ENCODE assay signal across 1 cellular context in genomic region chr7:130356760-130357611, GRCh38.
TF ChIP-seq lines count a peak whose summit lies in the region.

No MANE protein-coding gene starts in this region.

TF ChIP-seq in HEK293, 187 proteins besides CTCF, POLR2A, EP300 and RAD21 (continued from another document and continues in another):
- TF ChIP-seq HIC1 (tag by site-specific recombination; IDR thresholded peaks at IDR 0.05) (0 out of 2 replicates have a peak, but pooled peaks have one; percentile 42), TSHZ1 (tag by site-specific recombination; IDR thresholded peaks at IDR 0.05; ENCODE audit: borderline replicate concordance) (no peak), MYNN (tag by site-specific recombination; IDR thresholded peaks at IDR 0.05; ENCODE audit: borderline replicate concordance) (no peak), REST (tag by site-specific recombination; IDR thresholded peaks at IDR 0.05) (no peak), ZNF223 (tag by site-specific recombination; IDR thresholded peaks at IDR 0.05) (no peak), ZNF785 (tag by site-specific recombination; IDR thresholded peaks at IDR 0.05) (no peak), ZBTB1 (tag by site-specific recombination; IDR thresholded peaks at IDR 0.05) (no peak), ZBTB21 (tag by site-specific recombination; IDR thresholded peaks at IDR 0.05) (no peak), KLF1 (tag by site-specific recombination; IDR thresholded peaks at IDR 0.05) (no peak), ZNF501 (tag by site-specific recombination; IDR thresholded peaks at IDR 0.05) (no peak), ZBTB17 (tag by site-specific recombination; IDR thresholded peaks at IDR 0.05) (no peak), SCRT2 (tag by site-specific recombination; IDR thresholded peaks at IDR 0.05) (no peak), ZNF23 (tag by site-specific recombination; IDR thresholded peaks at IDR 0.05; ENCODE audit: borderline replicate concordance) (no peak), ZBTB20 (tag by site-specific recombination; IDR thresholded peaks at IDR 0.05) (no peak), KLF17 (tag by site-specific recombination; IDR thresholded peaks at IDR 0.05) (peak; percentile 22; the same call in 1 of the 2 replicates), PRDM1 (tag by site-specific recombination; IDR thresholded peaks at IDR 0.05) (peak; percentile 90), ZNF830 (tag by site-specific recombination; IDR thresholded peaks at IDR 0.05; ENCODE audit: low read depth) (no peak), ZFP37 (tag by site-specific recombination; IDR thresholded peaks at IDR 0.05) (no peak), ZNF777 (tag by site-specific recombination; IDR thresholded peaks at IDR 0.05; ENCODE audit: borderline replicate concordance) (no peak), HOXA7 (CRISPR knock-in tag; IDR thresholded peaks at IDR 0.05; ENCODE audit: borderline replicate concordance) (no peak), ZNF175 (tag by site-specific recombination; IDR thresholded peaks at IDR 0.05) (no peak), KLF7 (tag by site-specific recombination; IDR thresholded peaks at IDR 0.05; ENCODE audit: borderline replicate concordance) (no peak), ZNF19 (tag by site-specific recombination; IDR thresholded peaks at IDR 0.05; ENCODE audit: low read depth) (no peak), ZNF16 (tag by site-specific recombination; IDR thresholded peaks at IDR 0.05; ENCODE audit: low read depth) (no peak), ZNF184 (tag by site-specific recombination; IDR thresholded peaks at IDR 0.05) (0 out of 2 replicates have a peak, but pooled peaks have one; percentile 59), ZNF629 (tag by site-specific recombination; IDR thresholded peaks at IDR 0.05) (peak; percentile 70), ZNF658 (tag by site-specific recombination; IDR thresholded peaks at IDR 0.05) (no peak), ZNF266 (tag by site-specific recombination; IDR thresholded peaks at IDR 0.05; ENCODE audit: low read depth) (no peak), ZNF596 (tag by site-specific recombination; IDR thresholded peaks at IDR 0.05) (no peak), ZNF341 (tag by site-specific recombination; IDR thresholded peaks at IDR 0.05; ENCODE audit: low read depth) (peak; percentile 70), ZNF350 (tag by site-specific recombination; IDR thresholded peaks at IDR 0.05) (no peak), ZNF660 (tag by site-specific recombination; IDR thresholded peaks at IDR 0.05) (0 out of 2 replicates have a peak, but pooled peaks have one; percentile 54), ZBTB7A (tag by site-specific recombination; IDR thresholded peaks at IDR 0.05; ENCODE audit: low read depth) (no peak), ZNF354C (tag by site-specific recombination; IDR thresholded peaks at IDR 0.05; ENCODE audit: borderline replicate concordance, low read depth) (no peak), ZNF48 (tag by site-specific recombination; IDR thresholded peaks at IDR 0.05) (no peak)
- TF ChIP-seq, protein P1, sequence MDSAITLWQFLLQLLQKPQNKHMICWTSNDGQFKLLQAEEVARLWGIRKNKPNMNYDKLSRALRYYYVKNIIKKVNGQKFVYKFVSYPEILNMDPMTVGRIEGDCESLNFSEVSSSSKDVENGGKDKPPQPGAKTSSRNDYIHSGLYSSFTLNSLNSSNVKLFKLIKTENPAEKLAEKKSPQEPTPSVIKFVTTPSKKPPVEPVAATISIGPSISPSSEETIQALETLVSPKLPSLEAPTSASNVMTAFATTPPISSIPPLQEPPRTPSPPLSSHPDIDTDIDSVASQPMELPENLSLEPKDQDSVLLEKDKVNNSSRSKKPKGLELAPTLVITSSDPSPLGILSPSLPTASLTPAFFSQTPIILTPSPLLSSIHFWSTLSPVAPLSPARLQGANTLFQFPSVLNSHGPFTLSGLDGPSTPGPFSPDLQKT (IDR thresholded peaks at IDR 0.05; ENCODE audit: borderline replicate concordance, low read depth, low read length): no peak
- TF ChIP-seq, protein P2, sequence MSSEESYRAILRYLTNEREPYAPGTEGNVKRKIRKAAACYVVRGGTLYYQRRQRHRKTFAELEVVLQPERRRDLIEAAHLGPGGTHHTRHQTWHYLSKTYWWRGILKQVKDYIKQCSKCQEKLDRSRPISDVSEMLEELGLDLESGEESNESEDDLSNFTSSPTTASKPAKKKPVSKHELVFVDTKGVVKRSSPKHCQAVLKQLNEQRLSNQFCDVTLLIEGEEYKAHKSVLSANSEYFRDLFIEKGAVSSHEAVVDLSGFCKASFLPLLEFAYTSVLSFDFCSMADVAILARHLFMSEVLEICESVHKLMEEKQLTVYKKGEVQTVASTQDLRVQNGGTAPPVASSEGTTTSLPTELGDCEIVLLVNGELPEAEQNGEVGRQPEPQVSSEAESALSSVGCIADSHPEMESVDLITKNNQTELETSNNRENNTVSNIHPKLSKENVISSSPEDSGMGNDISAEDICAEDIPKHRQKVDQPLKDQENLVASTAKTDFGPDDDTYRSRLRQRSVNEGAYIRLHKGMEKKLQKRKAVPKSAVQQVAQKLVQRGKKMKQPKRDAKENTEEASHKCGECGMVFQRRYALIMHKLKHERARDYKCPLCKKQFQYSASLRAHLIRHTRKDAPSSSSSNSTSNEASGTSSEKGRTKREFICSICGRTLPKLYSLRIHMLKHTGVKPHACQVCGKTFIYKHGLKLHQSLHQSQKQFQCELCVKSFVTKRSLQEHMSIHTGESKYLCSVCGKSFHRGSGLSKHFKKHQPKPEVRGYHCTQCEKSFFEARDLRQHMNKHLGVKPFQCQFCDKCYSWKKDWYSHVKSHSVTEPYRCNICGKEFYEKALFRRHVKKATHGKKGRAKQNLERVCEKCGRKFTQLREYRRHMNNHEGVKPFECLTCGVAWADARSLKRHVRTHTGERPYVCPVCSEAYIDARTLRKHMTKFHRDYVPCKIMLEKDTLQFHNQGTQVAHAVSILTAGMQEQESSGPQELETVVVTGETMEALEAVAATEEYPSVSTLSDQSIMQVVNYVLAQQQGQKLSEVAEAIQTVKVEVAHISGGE (tag by site-specific recombination; conservative IDR thresholded peaks at IDR 0.05; ENCODE audit: low read depth): no peak
- TF ChIP-seq, protein P3, sequence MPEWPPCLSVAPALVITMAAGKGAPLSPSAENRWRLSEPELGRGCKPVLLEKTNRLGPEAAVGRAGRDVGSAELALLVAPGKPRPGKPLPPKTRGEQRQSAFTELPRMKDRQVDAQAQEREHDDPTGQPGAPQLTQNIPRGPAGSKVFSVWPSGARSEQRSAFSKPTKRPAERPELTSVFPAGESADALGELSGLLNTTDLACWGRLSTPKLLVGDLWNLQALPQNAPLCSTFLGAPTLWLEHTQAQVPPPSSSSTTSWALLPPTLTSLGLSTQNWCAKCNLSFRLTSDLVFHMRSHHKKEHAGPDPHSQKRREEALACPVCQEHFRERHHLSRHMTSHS (tag by site-specific recombination; IDR thresholded peaks at IDR 0.05): no peak
- TF ChIP-seq, protein P4, sequence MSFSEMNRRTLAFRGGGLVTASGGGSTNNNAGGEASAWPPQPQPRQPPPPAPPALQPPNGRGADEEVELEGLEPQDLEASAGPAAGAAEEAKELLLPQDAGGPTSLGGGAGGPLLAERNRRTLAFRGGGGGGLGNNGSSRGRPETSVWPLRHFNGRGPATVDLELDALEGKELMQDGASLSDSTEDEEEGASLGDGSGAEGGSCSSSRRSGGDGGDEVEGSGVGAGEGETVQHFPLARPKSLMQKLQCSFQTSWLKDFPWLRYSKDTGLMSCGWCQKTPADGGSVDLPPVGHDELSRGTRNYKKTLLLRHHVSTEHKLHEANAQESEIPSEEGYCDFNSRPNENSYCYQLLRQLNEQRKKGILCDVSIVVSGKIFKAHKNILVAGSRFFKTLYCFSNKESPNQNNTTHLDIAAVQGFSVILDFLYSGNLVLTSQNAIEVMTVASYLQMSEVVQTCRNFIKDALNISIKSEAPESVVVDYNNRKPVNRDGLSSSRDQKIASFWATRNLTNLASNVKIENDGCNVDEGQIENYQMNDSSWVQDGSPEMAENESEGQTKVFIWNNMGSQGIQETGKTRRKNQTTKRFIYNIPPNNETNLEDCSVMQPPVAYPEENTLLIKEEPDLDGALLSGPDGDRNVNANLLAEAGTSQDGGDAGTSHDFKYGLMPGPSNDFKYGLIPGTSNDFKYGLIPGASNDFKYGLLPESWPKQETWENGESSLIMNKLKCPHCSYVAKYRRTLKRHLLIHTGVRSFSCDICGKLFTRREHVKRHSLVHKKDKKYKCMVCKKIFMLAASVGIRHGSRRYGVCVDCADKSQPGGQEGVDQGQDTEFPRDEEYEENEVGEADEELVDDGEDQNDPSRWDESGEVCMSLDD (tag by site-specific recombination; IDR thresholded peaks at IDR 0.05): no peak
- TF ChIP-seq, protein P5, sequence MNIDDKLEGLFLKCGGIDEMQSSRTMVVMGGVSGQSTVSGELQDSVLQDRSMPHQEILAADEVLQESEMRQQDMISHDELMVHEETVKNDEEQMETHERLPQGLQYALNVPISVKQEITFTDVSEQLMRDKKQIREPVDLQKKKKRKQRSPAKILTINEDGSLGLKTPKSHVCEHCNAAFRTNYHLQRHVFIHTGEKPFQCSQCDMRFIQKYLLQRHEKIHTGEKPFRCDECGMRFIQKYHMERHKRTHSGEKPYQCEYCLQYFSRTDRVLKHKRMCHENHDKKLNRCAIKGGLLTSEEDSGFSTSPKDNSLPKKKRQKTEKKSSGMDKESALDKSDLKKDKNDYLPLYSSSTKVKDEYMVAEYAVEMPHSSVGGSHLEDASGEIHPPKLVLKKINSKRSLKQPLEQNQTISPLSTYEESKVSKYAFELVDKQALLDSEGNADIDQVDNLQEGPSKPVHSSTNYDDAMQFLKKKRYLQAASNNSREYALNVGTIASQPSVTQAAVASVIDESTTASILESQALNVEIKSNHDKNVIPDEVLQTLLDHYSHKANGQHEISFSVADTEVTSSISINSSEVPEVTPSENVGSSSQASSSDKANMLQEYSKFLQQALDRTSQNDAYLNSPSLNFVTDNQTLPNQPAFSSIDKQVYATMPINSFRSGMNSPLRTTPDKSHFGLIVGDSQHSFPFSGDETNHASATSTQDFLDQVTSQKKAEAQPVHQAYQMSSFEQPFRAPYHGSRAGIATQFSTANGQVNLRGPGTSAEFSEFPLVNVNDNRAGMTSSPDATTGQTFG (tag by site-specific recombination; IDR thresholded peaks at IDR 0.05; ENCODE audit: borderline replicate concordance): no peak
